ENCODE assay signal across 12 cellular contexts in genomic region chr15:40058476-40059140, GRCh38. TPM values are rescaled to one million over a fixed set of nuclear protein-coding genes. Genes with fewer than 3 reads are reported as not detected.
DNase-seq lines count a peak whose midpoint lies in the region; ATAC-seq and TF ChIP-seq lines count a peak whose summit lies in the region.
"Had no signal": no experiment of that assay in that cellular context is flagged by ENCODE, and none has a peak within 500 bp of the region (broad histone marks: within the 10 kb centered on the region; RNA-seq: fewer than 3 reads in every experiment).

No MANE protein-coding gene starts in this region.

- H3K4me3 Mint-ChIP-seq in natural killer cell treated with Interleukin-12 subunit alpha and Interleukin-12 subunit beta and Interleukin-15 and Interleukin-18, amount 100 ng/mL, for 72 hours, result peak overlapping the region; percentile 40
- no peak overlapping the region for H3K4me3 Mint-ChIP-seq in natural killer cell
- peak overlapping the region; percentile 44 to 48 for H3K4me3 Mint-ChIP-seq in stimulated activated naive CD8-positive, alpha-beta T cell treated with anti-CD3 and anti-CD28 coated beads, Interleukin-15, amount 100 ng/mL, for 72 hours
- H3K4me3 Mint-ChIP-seq: CD4-positive, alpha-beta memory T cell had no signal

- no peak for ATAC-seq in natural killer cell treated with Interleukin-12 subunit alpha and Interleukin-12 subunit beta and Interleukin-15 and Interleukin-18, amount 100 ng/mL, for 72 hours
- no peak for ATAC-seq in natural killer cell
- ATAC-seq in stimulated activated naive CD8-positive, alpha-beta T cell treated with anti-CD3 and anti-CD28 coated beads, Interleukin-15, amount 100 ng/mL, for 72 hours, result peak; percentile 60
- ATAC-seq in GM19328 (IDR thresholded peaks at IDR 0.05; ENCODE audit: unreplicated experiment), result no peak

- peaks cover 20 to 34% of the 10 kb centered on the region in 2 donors for H3K4me1 Mint-ChIP-seq in natural killer cell treated with Interleukin-12 subunit alpha and Interleukin-12 subunit beta and Interleukin-15 and Interleukin-18, amount 100 ng/mL, for 72 hours (ENCODE audit: low read depth in 2 of 2)
- H3K4me1 Mint-ChIP-seq in natural killer cell, result peaks cover 22 to 24% of the 10 kb centered on the region in 2 donors
- H3K4me1 Mint-ChIP-seq in stimulated activated naive CD8-positive, alpha-beta T cell treated with anti-CD3 and anti-CD28 coated beads, Interleukin-15, amount 100 ng/mL, for 72 hours, result peaks cover 51% of the 10 kb centered on the region

- H3K27me3 Mint-ChIP-seq in natural killer cell treated with Interleukin-12 subunit alpha and Interleukin-12 subunit beta and Interleukin-15 and Interleukin-18, amount 100 ng/mL, for 72 hours, result no peaks in the 10 kb centered on the region
- H3K27me3 Mint-ChIP-seq in natural killer cell (ENCODE audit: low read depth in 2 of 2), result no peaks in the 10 kb centered on the region
- no peaks in the 10 kb centered on the region for H3K27me3 Mint-ChIP-seq in stimulated activated naive CD8-positive, alpha-beta T cell treated with anti-CD3 and anti-CD28 coated beads, Interleukin-15, amount 100 ng/mL, for 72 hours
- H3K27me3 Mint-ChIP-seq: CD4-positive, alpha-beta memory T cell had no signal

- intact Hi-C loops in natural killer cell (cut with micrococcal nuclease), result no loop called here

- peak overlapping the region in 1 of 2 donors; percentile 30 for H3K27ac Mint-ChIP-seq in natural killer cell treated with Interleukin-12 subunit alpha and Interleukin-12 subunit beta and Interleukin-15 and Interleukin-18, amount 100 ng/mL, for 72 hours
- H3K27ac Mint-ChIP-seq in natural killer cell, result no peak overlapping the region
- H3K27ac Mint-ChIP-seq in stimulated activated naive CD8-positive, alpha-beta T cell treated with anti-CD3 and anti-CD28 coated beads, Interleukin-15, amount 100 ng/mL, for 72 hours, result peak overlapping the region in 1 of 2 donors; percentile 91

- H3K36me3 Mint-ChIP-seq in natural killer cell treated with Interleukin-12 subunit alpha and Interleukin-12 subunit beta and Interleukin-15 and Interleukin-18, amount 100 ng/mL, for 72 hours, result no peaks in the 10 kb centered on the region
- H3K36me3 Mint-ChIP-seq in natural killer cell, result no peaks in the 10 kb centered on the region

- no peak for TF ChIP-seq CTCF in natural killer cell (IDR thresholded peaks at IDR 0.05)

- no peak for DNase-seq in natural killer cell treated with Interleukin-12 subunit alpha and Interleukin-12 subunit beta and Interleukin-15 and Interleukin-18, amount 100 ng/mL, for 72 hours (ENCODE audit: low spot score)
- DNase-seq in natural killer cell (no peak), RPMI7951 (ENCODE audit: low read depth) (peak; percentile 46), fibroblast of gingiva (ENCODE audit: low read depth) (peak; percentile 49), NCI-H82 treated with DMSO at 0.1 percent for 48 hours (lab: John Stamatoyannopoulos, UW; ENCODE audit: unreplicated experiment) (no peak), NCI-H187 treated with DMSO at 0.1 percent for 48 hours (lab: John Stamatoyannopoulos, UW) (no peak)
- DNase-seq in stimulated activated naive CD8-positive, alpha-beta T cell treated with anti-CD3 and anti-CD28 coated beads, Interleukin-15, amount 100 ng/mL, for 72 hours, result peak in 1 of 2 donors; percentile 52
- DNase-seq: activated gamma-delta T cell treated with Interleukin-2 at 50 U/mL for 16 hours; CD4-positive, alpha-beta memory T cell; NCI-H1694; OCI-M1 had no signal

- no peaks in the 10 kb centered on the region for H3K9me3 Mint-ChIP-seq in natural killer cell treated with Interleukin-12 subunit alpha and Interleukin-12 subunit beta and Interleukin-15 and Interleukin-18, amount 100 ng/mL, for 72 hours
- no peaks in the 10 kb centered on the region for H3K9me3 Mint-ChIP-seq in natural killer cell
- no peaks in the 10 kb centered on the region for H3K9me3 Mint-ChIP-seq in stimulated activated naive CD8-positive, alpha-beta T cell treated with anti-CD3 and anti-CD28 coated beads, Interleukin-15, amount 100 ng/mL, for 72 hours
- H3K9me3 Mint-ChIP-seq: CD4-positive, alpha-beta memory T cell had no signal

RNA-seq across cellular contexts. Expression of gene SRP14, which starts 19.6 kb away (rescaled TPM):
- 100 to 1,000 TPM in 1 of 2 donors, 10 to 100 TPM in 1; 92.6 to 137 TPM for total RNA-seq in natural killer cell treated with Interleukin-12 subunit alpha and Interleukin-12 subunit beta and Interleukin-15 and Interleukin-18, amount 100 ng/mL, for 72 hours
- 100 to 1,000 TPM; 126 to 143 (median 127) TPM for total RNA-seq in natural killer cell
- 404 and 461 TPM in 2 replicates for total RNA-seq in RPMI7951 (2014; rRNA removed; shearing (Covaris generic))

RNA-seq across cellular contexts. Expression of gene BMF, which starts 50.1 kb away (rescaled TPM):
- total RNA-seq in natural killer cell treated with Interleukin-12 subunit alpha and Interleukin-12 subunit beta and Interleukin-15 and Interleukin-18, amount 100 ng/mL, for 72 hours, result 1 to 10 TPM; 1.8 to 4.6 TPM
- total RNA-seq in natural killer cell, result 10 to 100 TPM in 1 of 3 donors, 1 to 10 TPM in 2; 7.6 to 10.5 (median 9.8) TPM
- 13.8 and 13.9 TPM in 2 replicates for total RNA-seq in RPMI7951 (2014; rRNA removed; shearing (Covaris generic))

Comparison
In these comparisons a context has a peak if more than half of its experiments do, and no peak if none do; other contexts are left out.
1. DNase-seq: peak in RPMI7951 (single experiment) and fibroblast of gingiva (single experiment); none in natural killer cell treated with Interleukin-12 subunit alpha and Interleukin-12 subunit beta and Interleukin-15 and Interleukin-18, amount 100 ng/mL, for 72 hours (single experiment), natural killer cell (single experiment), NCI-H82 treated with DMSO at 0.1 percent for 48 hours (single experiment) and NCI-H187 treated with DMSO at 0.1 percent for 48 hours (single experiment).